In genomic region chr2:218643751-218644310, GRCh38 we compare ENCODE assay signal across 19 cellular contexts.
"Had no signal": no experiment of that assay in that cellular context is flagged by ENCODE, and none has a peak within 500 bp of the region (broad histone marks: within the 10 kb centered on the region; RNA-seq: fewer than 3 reads in every experiment).

No MANE protein-coding gene starts in this region.

- H3K27me3 ChIP-seq: brain microvascular endothelial cell, colonic mucosa, heart right ventricle, left lung, neural progenitor cell, upper lobe of right lung had no signal

- ATAC-seq: activated CD4-positive, CD25-positive, alpha-beta regulatory T cell treated with anti-CD3 and anti-CD28 coated beads, Interleukin-2, amount 50 U/mL, for 24 hours; activated CD8-positive, alpha-beta T cell treated with anti-CD3 and anti-CD28 coated beads, Interleukin-2, amount 10 ng/mL, durations not matched to agents 7 days and 5 days; left lung; naive thymus-derived CD8-positive, alpha-beta T cell; stimulated activated naive CD8-positive, alpha-beta T cell treated with anti-CD3 and anti-CD28 coated beads, Interleukin-15, Interleukin-2, amounts not matched to agents 100 U/mL and 50 U/mL, for 24 hours; upper lobe of right lung had no signal

- H3K27ac ChIP-seq: brain microvascular endothelial cell, colonic mucosa, heart right ventricle, left lung, neural progenitor cell, upper lobe of right lung, VCaP had no signal

- H3K4me2 ChIP-seq: neural progenitor cell had no signal

- H3K4me1 ChIP-seq: colonic mucosa, left lung, neural progenitor cell, upper lobe of right lung had no signal

- H3K4me3 Mint-ChIP-seq: activated CD8-positive, alpha-beta T cell treated with anti-CD3 and anti-CD28 coated beads, Interleukin-2, amount 10 ng/mL, durations not matched to agents 7 days and 5 days; activated naive CD4-positive, alpha-beta T cell treated with anti-CD3 and anti-CD28 coated beads, Interleukin-2, amount 50 U/mL, for 24 hours; mesothelial cell of epicardium; naive thymus-derived CD8-positive, alpha-beta T cell; neural progenitor cell had no signal

- H3K27ac Mint-ChIP-seq: activated CD8-positive, alpha-beta T cell treated with anti-CD3 and anti-CD28 coated beads, Interleukin-2, amount 10 ng/mL, durations not matched to agents 7 days and 5 days; activated naive CD4-positive, alpha-beta T cell treated with anti-CD3 and anti-CD28 coated beads, Interleukin-2, amount 50 U/mL, for 24 hours; mesothelial cell of epicardium; naive thymus-derived CD8-positive, alpha-beta T cell; neural progenitor cell had no signal

- H3K4me1 Mint-ChIP-seq: mesothelial cell of epicardium, neural progenitor cell had no signal

- H3K27me3 Mint-ChIP-seq: activated naive CD4-positive, alpha-beta T cell treated with anti-CD3 and anti-CD28 coated beads, Interleukin-2, amount 50 U/mL, for 24 hours; naive thymus-derived CD8-positive, alpha-beta T cell had no signal

- H3K9ac ChIP-seq: neural progenitor cell had no signal

- DNase-seq: activated CD4-positive, alpha-beta T cell treated with anti-CD3 and anti-CD28 coated beads, Interleukin-2, amount 50 U/mL, for 1 hour; activated CD8-positive, alpha-beta T cell treated with anti-CD3 and anti-CD28 coated beads, Interleukin-2, amount 10 ng/mL, durations not matched to agents 7 days and 5 days; activated gamma-delta T cell treated with Interleukin-2 at 50 U/mL for 16 hours; brain microvascular endothelial cell; colonic mucosa; heart right ventricle; left lung; naive thymus-derived CD8-positive, alpha-beta T cell; retina; stimulated activated CD4-positive, alpha-beta T cell treated with anti-CD3 and anti-CD28 coated beads, Interleukin-2, amount 100 ng/mL, for 48 hours; stimulated activated CD8-positive, alpha-beta memory T cell treated with anti-CD3 and anti-CD28 coated beads, Interleukin-4, amount 100 ng/mL, for 48 hours; stimulated activated naive CD8-positive, alpha-beta T cell treated with anti-CD3 and anti-CD28 coated beads, Interleukin-15, Interleukin-2, amounts not matched to agents 100 U/mL and 50 U/mL, for 24 hours; upper lobe of right lung had no signal

- H3K4me3 ChIP-seq: colonic mucosa, heart right ventricle, left lung, lung, neural progenitor cell, upper lobe of right lung had no signal

- H3K9me3 ChIP-seq: colonic mucosa, heart right ventricle, left lung, upper lobe of right lung had no signal

- H2AFZ ChIP-seq: neural progenitor cell had no signal

- H3K9me3 Mint-ChIP-seq: activated naive CD4-positive, alpha-beta T cell treated with anti-CD3 and anti-CD28 coated beads, Interleukin-2, amount 50 U/mL, for 24 hours; mesothelial cell of epicardium; naive thymus-derived CD8-positive, alpha-beta T cell; neural progenitor cell had no signal
